In genomic region chr11:47593934-47594855, GRCh38 we compare ENCODE assay signal across 10 cellular contexts. TPM values are rescaled to one million over a fixed set of nuclear protein-coding genes. Genes with fewer than 3 reads are reported as not detected.
A peak's percentile ranks its signal among the peaks of the same experiment; 100 is the strongest.
DNase-seq lines count a peak whose midpoint lies in the region; ATAC-seq and TF ChIP-seq lines count a peak whose summit lies in the region.
"Had no signal": no experiment of that assay in that cellular context is flagged by ENCODE, and none has a peak within 500 bp of the region (broad histone marks: within the 10 kb centered on the region; RNA-seq: fewer than 3 reads in every experiment).

C1QTNF4 (minus strand) TSS chr11:47594411; CDS start chr11:47590810, 3,601 bp downstream.

- H3K4me1 ChIP-seq in foreskin keratinocyte (no peaks in the 10 kb centered on the region), prostate gland (replicated peaks) (no peaks in the 10 kb centered on the region)

- no peaks in the 10 kb centered on the region for H3K9me3 ChIP-seq in T-helper 17 cell (ENCODE audit: control insufficient read depth, low read length, poor library complexity, severe bottlenecking)
- no peaks in the 10 kb centered on the region for H3K9me3 ChIP-seq in prostate gland

- no peak for TF ChIP-seq POLR2A in prostate gland (IDR thresholded peaks at IDR 0.05)

- POLR2A ChIA-PET in activated CD4-positive, alpha-beta T cell treated with anti-CD3 and anti-CD28 coated beads, Interleukin-2, amount 10 ng/mL, durations not matched to agents 7 days and 5 days (lab: Charles Lee): no interaction called here

- H3K27me3 Mint-ChIP-seq in T-helper 17 cell: peaks cover 37% of the 10 kb centered on the region
- H3K27me3 Mint-ChIP-seq in activated CD4-positive, alpha-beta T cell treated with anti-CD3 and anti-CD28 coated beads, Interleukin-2, amount 10 ng/mL, durations not matched to agents 7 days and 5 days: peaks cover 34% of the 10 kb centered on the region

- ATAC-seq in T-helper 17 cell (no peak), foreskin keratinocyte (peak; percentile 5), GM19397 (IDR thresholded peaks at IDR 0.05; ENCODE audit: unreplicated experiment) (no peak), HG02678 (IDR thresholded peaks at IDR 0.05; ENCODE audit: unreplicated experiment) (no peak)

- H3K27ac ChIP-seq in foreskin keratinocyte: no peak within 1 kb of the TSS
- no peak within 1 kb of the TSS for H3K27ac ChIP-seq in prostate gland

- in situ Hi-C loops in G401 (cut with HindIII; ENCODE audit: low sequenced_read_pairs): no loop called here

- no peak within 1 kb of the TSS for H3K27ac Mint-ChIP-seq in T-helper 17 cell
- H3K27ac Mint-ChIP-seq in activated CD4-positive, alpha-beta T cell treated with anti-CD3 and anti-CD28 coated beads, Interleukin-2, amount 10 ng/mL, durations not matched to agents 7 days and 5 days: no peak within 1 kb of the TSS
- H3K27ac Mint-ChIP-seq: IgD-negative memory B cell had no signal

- H3K36me3 Mint-ChIP-seq in T-helper 17 cell (ENCODE audit: low read depth): peaks cover 7% of the 10 kb centered on the region
- no peaks in the 10 kb centered on the region for H3K36me3 Mint-ChIP-seq in activated CD4-positive, alpha-beta T cell treated with anti-CD3 and anti-CD28 coated beads, Interleukin-2, amount 10 ng/mL, durations not matched to agents 7 days and 5 days (ENCODE audit: low read depth)

- no peaks in the 10 kb centered on the region for H3K36me3 ChIP-seq in prostate gland

- H3K9me3 Mint-ChIP-seq in activated CD4-positive, alpha-beta T cell treated with anti-CD3 and anti-CD28 coated beads, Interleukin-2, amount 10 ng/mL, durations not matched to agents 7 days and 5 days: no peaks in the 10 kb centered on the region

- H3K27me3 ChIP-seq in foreskin keratinocyte (peaks cover 71% of the 10 kb centered on the region), prostate gland (replicated peaks; ENCODE audit: insufficient read depth) (peaks cover 3% of the 10 kb centered on the region)

- H3K4me3 ChIP-seq in prostate gland: peak within 1 kb of the TSS; percentile 13 to 24

- peaks cover 7% of the 10 kb centered on the region for H3K4me1 Mint-ChIP-seq in T-helper 17 cell
- H3K4me1 Mint-ChIP-seq in activated CD4-positive, alpha-beta T cell treated with anti-CD3 and anti-CD28 coated beads, Interleukin-2, amount 10 ng/mL, durations not matched to agents 7 days and 5 days: peaks cover 20% of the 10 kb centered on the region
- H3K4me1 Mint-ChIP-seq: IgD-negative memory B cell had no signal

- peak within 1 kb of the TSS; percentile 41 for H3K4me3 Mint-ChIP-seq in T-helper 17 cell
- no peak within 1 kb of the TSS for H3K4me3 Mint-ChIP-seq in activated CD4-positive, alpha-beta T cell treated with anti-CD3 and anti-CD28 coated beads, Interleukin-2, amount 10 ng/mL, durations not matched to agents 7 days and 5 days

- 3% methylated on average over 48 of the region's 48 CpGs for whole genome bisulfite sequencing in prostate gland

- TF ChIP-seq CTCF in foreskin keratinocyte (conservative IDR thresholded peaks at IDR 0.05) (no peak), prostate gland (IDR thresholded peaks at IDR 0.05) (no peak)

- peak; percentile 43 for DNase-seq in G401 (ENCODE audit: low spot score)
- no peak for DNase-seq in T-helper 17 cell
- DNase-seq in foreskin keratinocyte: no peak
- DNase-seq in prostate gland (ENCODE audit: low spot score): no peak
- no peak for DNase-seq in NCI-H774 (lab: John Stamatoyannopoulos, UW)
- DNase-seq in activated CD4-positive, alpha-beta T cell treated with anti-CD3 and anti-CD28 coated beads, Interleukin-2, amount 10 ng/mL, durations not matched to agents 7 days and 5 days: no peak
- DNase-seq: stimulated activated CD4-positive, alpha-beta T cell treated with anti-CD3 and anti-CD28 coated beads, Interleukin-15, amount 100 ng/mL, for 24 hours had no signal

- CTCF ChIA-PET in activated CD4-positive, alpha-beta T cell treated with anti-CD3 and anti-CD28 coated beads, Interleukin-2, amount 10 ng/mL, durations not matched to agents 7 days and 5 days (lab: Charles Lee): interaction anchor here (0.6 to 1.5 kb wide), 5 partner anchors 13 to 1260 kb away, joined by 3 read pairs; no protein-coding TSS in a partner anchor

- intact Hi-C loops in prostate gland (cut with DNase I): no loop called here

RNA-seq across cellular contexts. Expression of gene C1QTNF4, which starts in this region (rescaled TPM):
- total RNA-seq in G401 (2014; rRNA removed; shearing (Covaris generic)): 2.4 TPM in 1 of 2 replicates, not detected in the other
- total RNA-seq in T-helper 17 cell: 1 to 10 TPM; 1.1 to 1.6 TPM
- 0.14 and 0.31 TPM in 2 replicates for total RNA-seq in foreskin keratinocyte
- polyA plus RNA-seq in foreskin keratinocyte: 0.27 and 0.37 TPM in 2 replicates
- 10 to 100 TPM in 1 of 2 donors, 1 to 10 TPM in 1; 2.1 to 13.0 TPM for total RNA-seq in prostate gland
- under 1 TPM in 1 of 2 experiments, not detected in 1; 0.22 TPM for total RNA-seq in activated CD4-positive, alpha-beta T cell treated with anti-CD3 and anti-CD28 coated beads, Interleukin-2, amount 10 ng/mL, durations not matched to agents 7 days and 5 days
- polyA plus RNA-seq: IgD-negative memory B cell had no signal

Comparison
In these comparisons a context has a peak if more than half of its experiments do, and no peak if none do; other contexts are left out.
1. Peak in ATAC-seq in foreskin keratinocyte; RNA of the gene not detected or under 1 TPM.